Comparison of ENCODE assay signal across 27 cellular contexts in genomic region chr22:21613553-21614233, GRCh38. TPM values are rescaled to one million over a fixed set of nuclear protein-coding genes. Genes with fewer than 3 reads are reported as not detected.
DNase-seq lines count a peak whose midpoint lies in the region; ATAC-seq and TF ChIP-seq lines count a peak whose summit lies in the region.
"Had no signal": no experiment of that assay in that cellular context is flagged by ENCODE, and none has a peak within 500 bp of the region (broad histone marks: within the 10 kb centered on the region; RNA-seq: fewer than 3 reads in every experiment).

No MANE protein-coding gene starts in this region.

- H3K36me3 ChIP-seq in trophoblast cell (ENCODE audit: control insufficient read depth in 1 of 2, insufficient read depth in 2 of 2, low read length in 2 of 2): peaks cover 27 to 34% of the 10 kb centered on the region in 2 experiments
- H3K36me3 ChIP-seq in lower lobe of right lung: peaks cover 66% of the 10 kb centered on the region
- H3K36me3 ChIP-seq: colonic mucosa had no signal

- TF ChIP-seq CTCF in H9 (conservative IDR thresholded peaks at IDR 0.05) (no peak), lower lobe of right lung (IDR thresholded peaks at IDR 0.05) (no peak)

- H3K4me3 ChIP-seq in trophoblast cell (ENCODE audit: low read depth, low read length) (no peak overlapping the region), lower lobe of right lung (no peak overlapping the region)
- H3K4me3 ChIP-seq: colonic mucosa, Peyer's patch, transverse colon had no signal

- H3K9me3 ChIP-seq in trophoblast cell (ENCODE audit: insufficient read depth, low read depth, low read length) (no peaks in the 10 kb centered on the region), H9 (ENCODE audit: control insufficient read depth, low read depth, low read length) (no peaks in the 10 kb centered on the region), lower lobe of right lung (no peaks in the 10 kb centered on the region)
- H3K9me3 ChIP-seq: colonic mucosa, Peyer's patch, transverse colon had no signal

- H4K12ac ChIP-seq in trophoblast cell (ENCODE audit: low read depth, low read length): no peak overlapping the region

- H2AK5ac ChIP-seq in trophoblast cell (ENCODE audit: low read length) (no peak overlapping the region), H9 (ENCODE audit: insufficient read length, low read length) (no peak overlapping the region)

- H2BK15ac ChIP-seq in H9 (ENCODE audit: low read depth, low read length): no peak overlapping the region

- H4K5ac ChIP-seq in H9 (ENCODE audit: insufficient read length, low read depth, low read length): no peak overlapping the region

- no peak overlapping the region for H4K91ac ChIP-seq in trophoblast cell (ENCODE audit: low read depth, low read length)
- no peak overlapping the region for H4K91ac ChIP-seq in H9 (ENCODE audit: insufficient read length, low read depth, low read length)

- H3K56ac ChIP-seq in H9 (ENCODE audit: insufficient read length, low read depth, low read length): no peak overlapping the region

- no peak overlapping the region for H2BK5ac ChIP-seq in trophoblast cell (ENCODE audit: low read depth, low read length, poor library complexity)
- H2BK5ac ChIP-seq in H9 (ENCODE audit: insufficient read length, low read length): no peak overlapping the region

- H3K27me3 Mint-ChIP-seq in activated naive CD4-positive, alpha-beta T cell treated with anti-CD3 and anti-CD28 coated beads, Interleukin-2, amount 10 ng/mL, durations not matched to agents 7 days and 5 days: no peaks in the 10 kb centered on the region
- no peaks in the 10 kb centered on the region for H3K27me3 Mint-ChIP-seq in activated T-helper 1 cell treated with anti-CD3 and anti-CD28 coated beads, Interleukin-12 subunit alpha, Interleukin-12 subunit beta, Interleukin-2, Interleukin-4 antibody, amounts not matched to agents 30 ng/mL and 10 ng/mL and 1 ng/mL, durations not matched to agents 14 hours and 24 hours and 36 hours (ENCODE audit: insufficient read depth)
- no peaks in the 10 kb centered on the region; the same call in 1 of the 2 replicates for H3K27me3 Mint-ChIP-seq in H9 (ENCODE audit: low read depth)
- H3K27me3 Mint-ChIP-seq: activated naive CD4-positive, alpha-beta T cell treated with anti-CD3 and anti-CD28 coated beads, Interleukin-2, amount 50 U/mL, for 24 hours had no signal

- no peak overlapping the region for H2BK12ac ChIP-seq in trophoblast cell (ENCODE audit: low read length)
- no peak overlapping the region for H2BK12ac ChIP-seq in H9 (ENCODE audit: insufficient read length, low read depth, low read length)

- no peaks in the 10 kb centered on the region for H4K20me1 ChIP-seq in H9 (ENCODE audit: control insufficient read depth, insufficient read depth, insufficient read length)

- H3K4me1 Mint-ChIP-seq in activated naive CD4-positive, alpha-beta T cell treated with anti-CD3 and anti-CD28 coated beads, Interleukin-2, amount 10 ng/mL, durations not matched to agents 7 days and 5 days: peaks cover 2% of the 10 kb centered on the region
- peaks cover 8% of the 10 kb centered on the region for H3K4me1 Mint-ChIP-seq in activated T-helper 1 cell treated with anti-CD3 and anti-CD28 coated beads, Interleukin-12 subunit alpha, Interleukin-12 subunit beta, Interleukin-2, Interleukin-4 antibody, amounts not matched to agents 30 ng/mL and 10 ng/mL and 1 ng/mL, durations not matched to agents 14 hours and 24 hours and 36 hours (ENCODE audit: low read depth)
- H3K4me1 Mint-ChIP-seq in H9: no peaks in the 10 kb centered on the region

- H4K8ac ChIP-seq in trophoblast cell (ENCODE audit: low read depth, low read length) (no peak overlapping the region), H9 (replicated peaks; ENCODE audit: insufficient read length, low read depth, low read length) (no peak overlapping the region)

- H3K14ac ChIP-seq in trophoblast cell (ENCODE audit: low read length) (no peak overlapping the region), H9 (ENCODE audit: insufficient read depth, low read length) (no peak overlapping the region)

- H3K27me3 ChIP-seq in trophoblast cell (ENCODE audit: insufficient read depth, low read length) (no peaks in the 10 kb centered on the region), H9 (ENCODE audit: insufficient read depth, low read length) (no peaks in the 10 kb centered on the region), lower lobe of right lung (ENCODE audit: low read depth) (no peaks in the 10 kb centered on the region)
- H3K27me3 ChIP-seq: colonic mucosa, Peyer's patch, transverse colon had no signal

- no peak overlapping the region for H2BK120ac ChIP-seq in trophoblast cell (ENCODE audit: insufficient read depth, low read length, poor library complexity)
- no peak overlapping the region for H2BK120ac ChIP-seq in H9 (ENCODE audit: low read depth, low read length, poor library complexity, severe bottlenecking)

- ATAC-seq in lower lobe of right lung: no peak
- ATAC-seq: HepG2, right cardiac atrium had no signal

- intact Hi-C loops in activated T-helper 1 cell treated with anti-CD3 and anti-CD28 coated beads, Interleukin-12 subunit alpha, Interleukin-12 subunit beta, Interleukin-2, Interleukin-4 antibody, amounts not matched to agents 30 ng/mL and 10 ng/mL and 1 ng/mL, durations not matched to agents 14 hours and 24 hours and 36 hours (cut with micrococcal nuclease): no loop called here
- intact Hi-C loops in lower lobe of right lung (cut with DNase I): no loop called here

- H3K79me2 ChIP-seq in trophoblast cell (ENCODE audit: control insufficient read depth, insufficient read depth, low read length, poor library complexity) (no peaks in the 10 kb centered on the region), H9 (ENCODE audit: insufficient read depth, low read length) (peaks cover 4% of the 10 kb centered on the region; the same call in 1 of the 2 replicates)

- H3K27ac ChIP-seq in trophoblast cell (ENCODE audit: low read depth, low read length) (no peak overlapping the region), H9 (ENCODE audit: insufficient read length, low read depth, low read length) (no peak overlapping the region), lower lobe of right lung (no peak overlapping the region)
- H3K27ac ChIP-seq: colonic mucosa, Peyer's patch, transverse colon had no signal

- H3K18ac ChIP-seq in trophoblast cell (ENCODE audit: low read length) (no peak overlapping the region), H9 (ENCODE audit: insufficient read length, low read depth, low read length) (no peak overlapping the region)

- H3K36me3 Mint-ChIP-seq in activated naive CD4-positive, alpha-beta T cell treated with anti-CD3 and anti-CD28 coated beads, Interleukin-2, amount 10 ng/mL, durations not matched to agents 7 days and 5 days: peaks cover 25% of the 10 kb centered on the region
- H3K36me3 Mint-ChIP-seq in activated T-helper 1 cell treated with anti-CD3 and anti-CD28 coated beads, Interleukin-12 subunit alpha, Interleukin-12 subunit beta, Interleukin-2, Interleukin-4 antibody, amounts not matched to agents 30 ng/mL and 10 ng/mL and 1 ng/mL, durations not matched to agents 14 hours and 24 hours and 36 hours (ENCODE audit: low read depth): peaks cover 27% of the 10 kb centered on the region
- peaks cover 33 to 56% (median 48%) of the 10 kb centered on the region in 3 experiments; a peak in 6 of 7 replicates for H3K36me3 Mint-ChIP-seq in H9 (ENCODE audit: insufficient read depth in 1 of 3, low read depth in 3 of 3)

- H3K23me2 ChIP-seq in H9 (ENCODE audit: insufficient read length, low read depth, low read length, poor library complexity, severe bottlenecking): no peaks in the 10 kb centered on the region

- CTCF ChIA-PET in activated naive CD4-positive, alpha-beta T cell treated with anti-CD3 and anti-CD28 coated beads, Interleukin-2, amount 10 ng/mL, durations not matched to agents 7 days and 5 days (lab: Charles Lee): interaction anchor here (1.4 to 1.7 kb wide), 2 partner anchors 9 to 15 kb away, joined by 3 to 6 read pairs; no protein-coding TSS in a partner anchor

- no peak overlapping the region for H3K4me3 Mint-ChIP-seq in activated naive CD4-positive, alpha-beta T cell treated with anti-CD3 and anti-CD28 coated beads, Interleukin-2, amount 10 ng/mL, durations not matched to agents 7 days and 5 days
- H3K4me3 Mint-ChIP-seq in activated T-helper 1 cell treated with anti-CD3 and anti-CD28 coated beads, Interleukin-12 subunit alpha, Interleukin-12 subunit beta, Interleukin-2, Interleukin-4 antibody, amounts not matched to agents 30 ng/mL and 10 ng/mL and 1 ng/mL, durations not matched to agents 14 hours and 24 hours and 36 hours: no peak overlapping the region
- no peak overlapping the region for H3K4me3 Mint-ChIP-seq in H9
- H3K4me3 Mint-ChIP-seq: activated naive CD4-positive, alpha-beta T cell treated with anti-CD3 and anti-CD28 coated beads, Interleukin-2, amount 50 U/mL, for 24 hours; HFFc6 had no signal

- no peak for DNase-seq in activated naive CD4-positive, alpha-beta T cell treated with anti-CD3 and anti-CD28 coated beads, Interleukin-2, amount 10 ng/mL, durations not matched to agents 7 days and 5 days
- DNase-seq in activated naive CD4-positive, alpha-beta T cell treated with Interleukin-2 at 50 U/mL for 16 hours: no peak
- DNase-seq in D341Med (ENCODE audit: low spot score): peak; percentile 21
- DNase-seq in activated T-helper 1 cell treated with anti-CD3 and anti-CD28 coated beads, Interleukin-12 subunit alpha, Interleukin-12 subunit beta, Interleukin-2, Interleukin-4 antibody, amounts not matched to agents 30 ng/mL and 10 ng/mL and 1 ng/mL, durations not matched to agents 14 hours and 24 hours and 36 hours (ENCODE audit: low spot score): no peak
- DNase-seq in trophoblast cell: no peak
- DNase-seq in NCI-H2029 (lab: John Stamatoyannopoulos, UW): no peak
- DNase-seq in H9: no peak
- DNase-seq in lower lobe of right lung: no peak
- DNase-seq: ACHN; activated CD4-positive, alpha-beta T cell treated with anti-CD3 and anti-CD28 coated beads, Interleukin-2, amount 50 U/mL, for 1 hour; anterior cingulate cortex; Calu3; colonic mucosa; effector CD4-positive, alpha-beta T cell; HFFc6; hypothalamus; left colon; MV-4-11; NCI-H1436; NCI-H2081 treated with DMSO at 0.1 percent for 48 hours; Peyer's patch; right cardiac atrium; SHP77 treated with DMSO at 0.1 percent for 48 hours; stimulated activated CD4-positive, alpha-beta T cell treated with anti-CD3 and anti-CD28 coated beads, Interleukin-2, amount 100 ng/mL, for 48 hours had no signal

- no peaks in the 10 kb centered on the region for H3K9me3 Mint-ChIP-seq in activated naive CD4-positive, alpha-beta T cell treated with anti-CD3 and anti-CD28 coated beads, Interleukin-2, amount 10 ng/mL, durations not matched to agents 7 days and 5 days
- H3K9me3 Mint-ChIP-seq in activated T-helper 1 cell treated with anti-CD3 and anti-CD28 coated beads, Interleukin-12 subunit alpha, Interleukin-12 subunit beta, Interleukin-2, Interleukin-4 antibody, amounts not matched to agents 30 ng/mL and 10 ng/mL and 1 ng/mL, durations not matched to agents 14 hours and 24 hours and 36 hours: no peaks in the 10 kb centered on the region
- H3K9me3 Mint-ChIP-seq in H9: no peaks in the 10 kb centered on the region
- H3K9me3 Mint-ChIP-seq: activated naive CD4-positive, alpha-beta T cell treated with anti-CD3 and anti-CD28 coated beads, Interleukin-2, amount 50 U/mL, for 24 hours; HFFc6 had no signal

- H3K4ac ChIP-seq in trophoblast cell (ENCODE audit: low read depth, low read length) (peak overlapping the region; percentile 10), H9 (ENCODE audit: low read depth, low read length) (no peak overlapping the region)

- H3T11ph ChIP-seq in H9 (ENCODE audit: low read length): no peak overlapping the region

- WGBS in trophoblast cell (ENCODE audit: extremely low coverage, insufficient coverage, insufficient read length): no CpG with 5 or more reads among the region's 4 CpGs
- whole genome bisulfite sequencing in H9 (ENCODE audit: extremely low coverage, insufficient read length, low lambda C conversion rate): no CpG with 5 or more reads among the region's 4 CpGs

- H3K27ac Mint-ChIP-seq in activated naive CD4-positive, alpha-beta T cell treated with anti-CD3 and anti-CD28 coated beads, Interleukin-2, amount 10 ng/mL, durations not matched to agents 7 days and 5 days: peak overlapping the region; percentile 19
- peak overlapping the region; percentile 40 for H3K27ac Mint-ChIP-seq in activated T-helper 1 cell treated with anti-CD3 and anti-CD28 coated beads, Interleukin-12 subunit alpha, Interleukin-12 subunit beta, Interleukin-2, Interleukin-4 antibody, amounts not matched to agents 30 ng/mL and 10 ng/mL and 1 ng/mL, durations not matched to agents 14 hours and 24 hours and 36 hours
- peak overlapping the region in 1 of 3 experiments; percentile 69; a peak in 2 of 7 replicates for H3K27ac Mint-ChIP-seq in H9
- H3K27ac Mint-ChIP-seq: HFFc6 had no signal

- H3K4me2 ChIP-seq in trophoblast cell (ENCODE audit: low read length) (no peak overlapping the region), H9 (ENCODE audit: insufficient read depth, insufficient read length, low read length) (no peak overlapping the region)

- no peaks in the 10 kb centered on the region for H3K4me1 ChIP-seq in trophoblast cell (ENCODE audit: control insufficient read depth in 1 of 2, insufficient read depth in 2 of 2, low read length in 2 of 2)
- H3K4me1 ChIP-seq in H9 (ENCODE audit: insufficient read depth, low read length): no peaks in the 10 kb centered on the region; the same call in 1 of the 2 replicates
- H3K4me1 ChIP-seq in lower lobe of right lung: no peaks in the 10 kb centered on the region
- H3K4me1 ChIP-seq: colonic mucosa, Peyer's patch had no signal

- no peak overlapping the region for H3K9ac ChIP-seq in trophoblast cell (ENCODE audit: low read length)
- H3K9ac ChIP-seq in H9 (ENCODE audit: extremely low read depth, insufficient read length, low read length): no peak overlapping the region

- H2BK20ac ChIP-seq in H9 (ENCODE audit: low read depth, low read length, poor library complexity, severe bottlenecking): no peak overlapping the region

- no peak overlapping the region for H2AFZ ChIP-seq in trophoblast cell (ENCODE audit: insufficient read depth, low read length, poor library complexity)
- no peak overlapping the region for H2AFZ ChIP-seq in H9 (ENCODE audit: low read length)

- H3K23ac ChIP-seq in trophoblast cell (ENCODE audit: low read length) (no peak overlapping the region), H9 (ENCODE audit: insufficient read length, low read depth, low read length) (no peak overlapping the region)

- H3K79me1 ChIP-seq in trophoblast cell (ENCODE audit: low read length) (no peaks in the 10 kb centered on the region), H9 (ENCODE audit: insufficient read depth, low read depth, low read length, poor library complexity, severe bottlenecking) (no peaks in the 10 kb centered on the region)

RNA-seq across cellular contexts. Expression of gene YDJC, which starts 16.1 kb away (rescaled TPM):
- 51.7 and 51.8 TPM in 2 replicates for total RNA-seq in activated T-helper 1 cell treated with anti-CD3 and anti-CD28 coated beads, Interleukin-12 subunit alpha, Interleukin-12 subunit beta, Interleukin-2, Interleukin-4 antibody, amounts not matched to agents 30 ng/mL and 10 ng/mL and 1 ng/mL, durations not matched to agents 14 hours and 24 hours and 36 hours
- polyA plus RNA-seq in trophoblast cell (2013): 18.4 and 21.0 TPM in 2 replicates
- total RNA-seq in H9 (2021) (29.8 and 30.2 TPM in 2 replicates), lower lobe of right lung (13.1 TPM)

RNA-seq across cellular contexts. Expression of gene CCDC116, which starts 18.9 kb away (rescaled TPM):
- total RNA-seq in activated T-helper 1 cell treated with anti-CD3 and anti-CD28 coated beads, Interleukin-12 subunit alpha, Interleukin-12 subunit beta, Interleukin-2, Interleukin-4 antibody, amounts not matched to agents 30 ng/mL and 10 ng/mL and 1 ng/mL, durations not matched to agents 14 hours and 24 hours and 36 hours: 0.54 and 0.73 TPM in 2 replicates
- polyA plus RNA-seq in trophoblast cell (2013): 0.41 and 0.42 TPM in 2 replicates
- 0.22 and 0.63 TPM in 2 replicates for total RNA-seq in H9 (2021)
- total RNA-seq in lower lobe of right lung: 0.41 TPM
- total RNA-seq: Calu3 had no signal

RNA-seq across cellular contexts. Expression of gene SDF2L1, which starts 28.4 kb away (rescaled TPM):
- total RNA-seq in activated T-helper 1 cell treated with anti-CD3 and anti-CD28 coated beads, Interleukin-12 subunit alpha, Interleukin-12 subunit beta, Interleukin-2, Interleukin-4 antibody, amounts not matched to agents 30 ng/mL and 10 ng/mL and 1 ng/mL, durations not matched to agents 14 hours and 24 hours and 36 hours: 98.8 and 100 TPM in 2 replicates
- 59.2 and 63.2 TPM in 2 replicates for polyA plus RNA-seq in trophoblast cell (2013)
- total RNA-seq in H9 (2021): 36.0 TPM in 2 replicates
- 36.1 TPM for total RNA-seq in lower lobe of right lung

RNA-seq across cellular contexts. Expression of gene UBE2L3, which starts 46.2 kb away (rescaled TPM):
- total RNA-seq in activated T-helper 1 cell treated with anti-CD3 and anti-CD28 coated beads, Interleukin-12 subunit alpha, Interleukin-12 subunit beta, Interleukin-2, Interleukin-4 antibody, amounts not matched to agents 30 ng/mL and 10 ng/mL and 1 ng/mL, durations not matched to agents 14 hours and 24 hours and 36 hours: 58.3 and 62.4 TPM in 2 replicates
- polyA plus RNA-seq in trophoblast cell (2013): 103 TPM in 2 replicates
- total RNA-seq in H9 (2021) (78.7 and 79.7 TPM in 2 replicates), lower lobe of right lung (47.9 TPM)

RNA-seq across cellular contexts. Expression of gene PPIL2, which starts 52.1 kb away (rescaled TPM):
- 53.1 and 53.3 TPM in 2 replicates for total RNA-seq in activated T-helper 1 cell treated with anti-CD3 and anti-CD28 coated beads, Interleukin-12 subunit alpha, Interleukin-12 subunit beta, Interleukin-2, Interleukin-4 antibody, amounts not matched to agents 30 ng/mL and 10 ng/mL and 1 ng/mL, durations not matched to agents 14 hours and 24 hours and 36 hours
- 31.0 and 32.4 TPM in 2 replicates for polyA plus RNA-seq in trophoblast cell (2013)
- total RNA-seq in H9 (2021) (35.5 and 35.9 TPM in 2 replicates), lower lobe of right lung (38.1 TPM)
